In genomic region chr4:118280501-118281218, GRCh38 we compare ENCODE assay signal across 8 cellular contexts.
A peak's percentile ranks its signal among the peaks of the same experiment; 100 is the strongest.
DNase-seq lines count a peak whose midpoint lies in the region; ATAC-seq and TF ChIP-seq lines count a peak whose summit lies in the region.

No MANE protein-coding gene starts in this region.

- 1 to 15% methylated on average over 2 of the region's 2 CpGs for WGBS in aorta, 2 donors

- H3K36me3 ChIP-seq in aorta (ENCODE audit: control insufficient read depth in 1 of 2, insufficient read depth in 2 of 2, low read length in 1 of 2), result no peaks in the 10 kb centered on the region

- H3K27ac Mint-ChIP-seq in osteocyte (ENCODE audit: unreplicated experiment), result peak overlapping the region; percentile 55

- no peaks in the 10 kb centered on the region for H3K9me3 Mint-ChIP-seq in osteocyte (ENCODE audit: unreplicated experiment)

- intact Hi-C loops in aorta (cut with DNase I), result loop anchor here in 1 of 2 donors (10.0 kb wide), 1 partner anchor 74 kb away; the partner anchor contains the start of gene PRSS12

- H3K4me3 ChIP-seq in fibroblast of the aortic adventitia (ENCODE audit: low read depth, low read length) (peak overlapping the region; percentile 86), aorta (ENCODE audit: low read length in 2 of 2) (no peak overlapping the region)

- ATAC-seq in GM18873 (IDR thresholded peaks at IDR 0.05; ENCODE audit: low FRiP score, unreplicated experiment) (peak; percentile 24), HG03432 (IDR thresholded peaks at IDR 0.05; ENCODE audit: unreplicated experiment) (peak; percentile 25), aorta (ENCODE audit: low FRiP score) (no peak)

- peak overlapping the region; percentile 89 for H3K4me3 Mint-ChIP-seq in osteocyte (ENCODE audit: unreplicated experiment)

- no peaks in the 10 kb centered on the region for H3K27me3 Mint-ChIP-seq in osteocyte (ENCODE audit: unreplicated experiment)

- H3K4me1 ChIP-seq in aorta (ENCODE audit: control insufficient read depth in 1 of 2, insufficient read depth in 2 of 2, low read length in 2 of 2), result no peaks in the 10 kb centered on the region

- H3K4me1 Mint-ChIP-seq in osteocyte (ENCODE audit: unreplicated experiment), result peaks cover 40% of the 10 kb centered on the region

- H3K9me3 ChIP-seq in aorta (ENCODE audit: control insufficient read depth, low read length), result no peaks in the 10 kb centered on the region

- TF ChIP-seq CTCF in fibroblast of the aortic adventitia (IDR thresholded peaks at IDR 0.05; ENCODE audit: insufficient read depth, low read length) (peak; percentile 61), osteocyte (IDR thresholded peaks at IDR 0.05) (peak; percentile 73)

- DNase-seq in COLO668 (lab: John Stamatoyannopoulos, UW; ENCODE audit: unreplicated experiment) (peak; percentile 43), NCI-H524 (lab: John Stamatoyannopoulos, UW) (peak; percentile 17 to 61), fibroblast of the aortic adventitia (ENCODE audit: low read depth) (peak; percentile 87), osteocyte (ENCODE audit: extremely low spot score, unreplicated experiment) (no peak), aorta (no peak)
- peak; percentile 28 for DNase-seq in activated CD8-positive, alpha-beta memory T cell treated with anti-CD3 and anti-CD28 coated beads, Interleukin-2, amount 50 U/mL, for 4 hours

- H3K27ac ChIP-seq in aorta (ENCODE audit: low read depth in 1 of 2, low read length in 2 of 2), result no peak overlapping the region

- peaks cover 12% of the 10 kb centered on the region for H3K36me3 Mint-ChIP-seq in osteocyte (ENCODE audit: unreplicated experiment)

- H3K27me3 ChIP-seq in aorta (ENCODE audit: control insufficient read depth in 1 of 2, insufficient read depth in 2 of 2, low read length in 1 of 2), result no peaks in the 10 kb centered on the region

Comparison
In these comparisons a context has a peak if more than half of its experiments do, and no peak if none do; other contexts are left out.
1. DNase-seq: peak in COLO668 (single experiment), NCI-H524 (2 of 2), activated CD8-positive, alpha-beta memory T cell treated with anti-CD3 and anti-CD28 coated beads, Interleukin-2, amount 50 U/mL, for 4 hours (single experiment) and fibroblast of the aortic adventitia (single experiment); none in osteocyte (single experiment) and aorta (0 of 2).